In genomic region chr6:21587925-21588811, GRCh38 we compare ENCODE assay signal across 8 cellular contexts. TPM values are rescaled to one million over a fixed set of nuclear protein-coding genes. Genes with fewer than 3 reads are reported as not detected.
DNase-seq lines count a peak whose midpoint lies in the region; ATAC-seq and TF ChIP-seq lines count a peak whose summit lies in the region.

No MANE protein-coding gene starts in this region.

- intact Hi-C loops in OCI-LY7 (cut with micrococcal nuclease; ENCODE audit: unreplicated experiment) (no loop called here), heart left ventricle (cut with DNase I) (loop anchor here in 9 of 10 donors (2.0 to 10.0 kb wide), 15 partner anchors 213 to 1859 kb away; no protein-coding TSS in a partner anchor)

- H3K79me2 ChIP-seq in OCI-LY7 (ENCODE audit: insufficient read depth, low read depth, low read length) (no peaks in the 10 kb centered on the region), parathyroid adenoma (no peaks in the 10 kb centered on the region)

- CTCF ChIA-PET in OCI-LY7 (lab: Charles Lee; ENCODE audit: unreplicated experiment) = interaction anchor here (0.8 to 2.3 kb wide), 2 partner anchors 11 to 1024 kb away, joined by 3 to 12 read pairs; no protein-coding TSS in a partner anchor

- H3K9me3 ChIP-seq in OCI-LY7 (ENCODE audit: low read length) = no peaks in the 10 kb centered on the region
- no peaks in the 10 kb centered on the region for H3K9me3 ChIP-seq in adipocyte (ENCODE audit: control insufficient read depth, low read length)
- H3K9me3 ChIP-seq in heart left ventricle = peaks cover 0 to 9% (median 0%) of the 10 kb centered on the region in 12 donors
- no peaks in the 10 kb centered on the region for H3K9me3 ChIP-seq in parathyroid adenoma (ENCODE audit: control insufficient read depth, low read length)

- peak overlapping the region; percentile 89 for H3K4me2 ChIP-seq in OCI-LY7 (ENCODE audit: low read length)
- peak overlapping the region; percentile 99 for H3K4me2 ChIP-seq in parathyroid adenoma (ENCODE audit: low read length)

- H3K27ac ChIP-seq in OCI-LY7 (ENCODE audit: low read depth, low read length, poor library complexity, severe bottlenecking) (peak overlapping the region; percentile 33), heart left ventricle (peak overlapping the region; percentile 63 to 90 (median 84)), parathyroid adenoma (peak overlapping the region; percentile 45)

- 0 to 1% (median 0%) methylated on average over 18 to 64 of the region's 64 CpGs for WGBS in heart left ventricle, 4 donors

- POLR2A ChIA-PET in OCI-LY7 (lab: Charles Lee) = interaction anchor here (0.6 to 1.3 kb wide), 11 partner anchors 12 to 1021 kb away, joined by 3 to 7 read pairs (median 3); no protein-coding TSS in a partner anchor

- H3K27me3 ChIP-seq in adipocyte (replicated peaks; ENCODE audit: control insufficient read depth, insufficient read depth, low read length) (no peaks in the 10 kb centered on the region), heart left ventricle (no peaks in the 10 kb centered on the region), parathyroid adenoma (ENCODE audit: control insufficient read depth, insufficient read depth, low read length) (no peaks in the 10 kb centered on the region)

- H3K9ac ChIP-seq in adipocyte (ENCODE audit: low read length) (peak overlapping the region; percentile 95), parathyroid adenoma (no peak overlapping the region)

- ATAC-seq in GM21447 (IDR thresholded peaks at IDR 0.05; ENCODE audit: unreplicated experiment) (peak; percentile 41), heart left ventricle (peak; percentile 27 to 65 (median 62))

- H3K9me2 ChIP-seq in OCI-LY7 (ENCODE audit: insufficient read depth, low read length) = no peaks in the 10 kb centered on the region

- H4K20me1 ChIP-seq in OCI-LY7 (ENCODE audit: insufficient read depth, low read length) = no peaks in the 10 kb centered on the region

- H3K4me1 ChIP-seq in OCI-LY7 (ENCODE audit: insufficient read depth, low read length, poor library complexity, severe bottlenecking) (peaks cover 25% of the 10 kb centered on the region), adipocyte (ENCODE audit: control insufficient read depth, insufficient read depth, low read length) (peaks cover 22% of the 10 kb centered on the region), heart left ventricle (peaks cover 0 to 20% (median 9%) of the 10 kb centered on the region in 12 donors), parathyroid adenoma (no peaks in the 10 kb centered on the region)

- H3K4me3 ChIP-seq in OCI-LY7 (ENCODE audit: low read depth, low read length, poor library complexity, severe bottlenecking) = peak overlapping the region; percentile 71
- peak overlapping the region; percentile 97 for H3K4me3 ChIP-seq in adipocyte (ENCODE audit: low read length)
- peak overlapping the region; percentile 31 to 80 (median 71) for H3K4me3 ChIP-seq in heart left ventricle
- peak overlapping the region; percentile 75 for H3K4me3 ChIP-seq in parathyroid adenoma (ENCODE audit: low read depth, low read length)

- no peak for TF ChIP-seq POLR2A in heart left ventricle (IDR thresholded peaks at IDR 0.05)

- peak; percentile 50 for DNase-seq in ELR (ENCODE audit: low read depth)
- peak; percentile 54 for DNase-seq in HS-5 (ENCODE audit: low read depth)
- peak; percentile 60 for DNase-seq in OCI-LY7 (ENCODE audit: low spot score)
- peak; percentile 73 for DNase-seq in adipocyte (ENCODE audit: low read depth)
- peak; percentile 52 to 78 (median 63) for DNase-seq in heart left ventricle
- DNase-seq in COLO829 (ENCODE audit: low spot score) = no peak

- H3K36me3 ChIP-seq in OCI-LY7 (ENCODE audit: insufficient read depth, low read length) (no peaks in the 10 kb centered on the region), adipocyte (ENCODE audit: control insufficient read depth, insufficient read depth, low read length, severe bottlenecking) (no peaks in the 10 kb centered on the region), heart left ventricle (no peaks in the 10 kb centered on the region), parathyroid adenoma (ENCODE audit: control insufficient read depth, insufficient read depth, low read length) (no peaks in the 10 kb centered on the region)

- no TSS peak for BruUV-seq in OCI-LY7 (replicated peaks; lab: Mats Ljungman, UMichigan)

- no peak for TF ChIP-seq CTCF in OCI-LY7 (conservative IDR thresholded peaks at IDR 0.05; ENCODE audit: low read length)
- TF ChIP-seq CTCF in heart left ventricle (IDR thresholded peaks at IDR 0.05) = peak in 1 of 12 donors; percentile 4
- no peak for TF ChIP-seq CTCF in parathyroid adenoma (IDR thresholded peaks at IDR 0.05)

- H2AFZ ChIP-seq in OCI-LY7 (ENCODE audit: low read length) = peak overlapping the region; percentile 80
- peak overlapping the region; percentile 78 for H2AFZ ChIP-seq in parathyroid adenoma

RNA-seq across cellular contexts. Expression of gene SOX4, which starts 5.4 kb away (rescaled TPM):
- 55.2 and 55.3 TPM in 2 replicates for total RNA-seq in OCI-LY7 (2014; rRNA removed; shearing (Covaris generic))
- total RNA-seq in OCI-LY7 (2022) = 58.1 and 78.1 TPM in 2 replicates
- total RNA-seq in heart left ventricle = 10 to 100 TPM in 4 of 9 donors, 1 to 10 TPM in 5; 1.9 to 20.3 (median 8.0) TPM
- 1 to 10 TPM; 2.7 to 4.1 TPM for polyA plus RNA-seq in heart left ventricle

Comparison
In these comparisons a context has a peak if more than half of its experiments do, and no peak if none do; other contexts are left out.
1. H3K27ac ChIP-seq: peak in every context shown above with its lines; median percentile 84 in heart left ventricle; 45 in parathyroid adenoma; 33 in OCI-LY7.